ENCODE assay signal across 12 cellular contexts in the genomic region with DNA sequence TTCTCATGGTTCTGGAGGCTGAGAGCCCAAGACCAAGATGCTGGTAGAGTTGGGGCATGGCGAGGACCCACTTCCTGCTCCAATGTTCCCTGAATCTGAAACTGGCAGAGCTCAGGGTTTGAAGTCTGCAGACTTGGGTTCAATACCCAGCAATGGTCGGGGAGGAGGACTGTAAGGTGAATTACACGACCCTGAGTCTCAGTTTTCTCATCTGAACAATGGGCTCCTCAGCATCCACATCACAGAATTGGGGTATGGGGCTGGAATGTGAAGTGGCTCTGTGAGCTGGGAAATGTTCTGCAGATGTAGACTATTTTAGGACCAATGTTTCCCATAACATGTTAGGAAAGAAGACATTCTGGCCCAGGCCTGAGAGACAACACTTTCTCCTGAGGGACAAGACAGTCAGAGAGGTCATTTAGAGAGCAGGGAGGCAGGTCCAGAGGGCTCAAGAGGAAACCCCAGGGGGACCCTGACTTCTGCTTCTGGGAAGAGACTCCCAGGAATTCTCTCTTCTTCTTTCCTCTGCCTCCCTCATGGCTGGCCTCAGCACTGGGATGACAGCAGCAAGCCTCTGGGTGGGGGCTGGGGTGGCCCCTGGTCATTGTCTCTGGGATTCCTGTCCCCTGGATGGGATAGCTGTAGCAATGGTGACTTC.
"Had no signal": no experiment of that assay in that cellular context is flagged by ENCODE, and none has a peak within 500 bp of the region (broad histone marks: within the 10 kb centered on the region; RNA-seq: fewer than 3 reads in every experiment).

No MANE protein-coding gene starts in this region.

- H3K4me3 Mint-ChIP-seq: activated naive CD4-positive, alpha-beta T cell treated with anti-CD3 and anti-CD28 coated beads, Interleukin-2, amount 10 ng/mL, durations not matched to agents 7 days and 5 days; neural crest cell; T-helper 2 cell treated with Interferon-gamma antibody and Interleukin-4, amounts not matched to agents 5 μg/mL and 100 μg/mL, for 36 hours had no signal

- H3K4me3 ChIP-seq: dorsolateral prefrontal cortex, pancreas, transverse colon had no signal

- H3K9me3 Mint-ChIP-seq: activated naive CD4-positive, alpha-beta T cell treated with anti-CD3 and anti-CD28 coated beads, Interleukin-2, amount 10 ng/mL, durations not matched to agents 7 days and 5 days; neural crest cell; T-helper 2 cell treated with Interferon-gamma antibody and Interleukin-4, amounts not matched to agents 5 μg/mL and 100 μg/mL, for 36 hours had no signal

- H3K36me3 ChIP-seq: pancreas, transverse colon had no signal

- H3K36me3 Mint-ChIP-seq: activated naive CD4-positive, alpha-beta T cell treated with anti-CD3 and anti-CD28 coated beads, Interleukin-2, amount 10 ng/mL, durations not matched to agents 7 days and 5 days had no signal

- H3K27ac Mint-ChIP-seq: activated naive CD4-positive, alpha-beta T cell treated with anti-CD3 and anti-CD28 coated beads, Interleukin-2, amount 10 ng/mL, durations not matched to agents 7 days and 5 days; T-helper 2 cell treated with Interferon-gamma antibody and Interleukin-4, amounts not matched to agents 5 μg/mL and 100 μg/mL, for 36 hours had no signal

- ATAC-seq: activated CD4-positive, CD25-positive, alpha-beta regulatory T cell treated with anti-CD3 and anti-CD28 coated beads, Interleukin-2, amount 50 U/mL, for 24 hours; pancreas; stimulated activated naive CD8-positive, alpha-beta T cell treated with anti-CD3 and anti-CD28 coated beads, Interleukin-15, Interleukin-2, amounts not matched to agents 100 U/mL and 50 U/mL, for 24 hours had no signal

- H3K4me1 Mint-ChIP-seq: activated naive CD4-positive, alpha-beta T cell treated with anti-CD3 and anti-CD28 coated beads, Interleukin-2, amount 10 ng/mL, durations not matched to agents 7 days and 5 days; neural crest cell had no signal

- DNase-seq: activated CD4-positive, alpha-beta T cell treated with anti-CD3 and anti-CD28 coated beads, Interleukin-2, amount 50 U/mL, for 4 hours; activated naive CD4-positive, alpha-beta T cell treated with anti-CD3 and anti-CD28 coated beads, Interleukin-2, amount 10 ng/mL, durations not matched to agents 7 days and 5 days; activated T-cell treated with anti-CD3 and anti-CD28 coated beads, Interleukin-2, amount 50 U/mL, for 1 hour; dorsolateral prefrontal cortex; small intestine; stimulated activated CD4-positive, alpha-beta T cell treated with anti-CD3 and anti-CD28 coated beads, Interleukin-4, amount 100 ng/mL, for 4 hours; stimulated activated naive CD8-positive, alpha-beta T cell treated with anti-CD3 and anti-CD28 coated beads, Interleukin-15, Interleukin-2, amounts not matched to agents 100 U/mL and 50 U/mL, for 24 hours; transverse colon had no signal

- H3K9me3 ChIP-seq: pancreas, transverse colon had no signal

- H3K27ac ChIP-seq: dorsolateral prefrontal cortex, pancreas, transverse colon had no signal

- H3K4me1 ChIP-seq: pancreas, transverse colon had no signal

- H3K27me3 ChIP-seq: pancreas, transverse colon had no signal
